In genomic region chr12:75878382-75878720, GRCh38 we compare ENCODE assay signal across 8 cellular contexts.
A peak's percentile ranks its signal among the peaks of the same experiment; 100 is the strongest.
DNase-seq lines count a peak whose midpoint lies in the region; ATAC-seq and TF ChIP-seq lines count a peak whose summit lies in the region.
"Had no signal": no experiment of that assay in that cellular context is flagged by ENCODE, and none has a peak within 500 bp of the region (broad histone marks: within the 10 kb centered on the region; RNA-seq: fewer than 3 reads in every experiment).

No MANE protein-coding gene starts in this region.

- no peak overlapping the region for H3K4me3 Mint-ChIP-seq in stimulated activated effector memory CD8-positive, alpha-beta T cell treated with anti-CD3 and anti-CD28 coated beads, Interleukin-12 subunit alpha, Interleukin-12 subunit beta, amount 100 ng/mL, for 72 hours

- H3K27ac Mint-ChIP-seq in stimulated activated effector memory CD8-positive, alpha-beta T cell treated with anti-CD3 and anti-CD28 coated beads, Interleukin-12 subunit alpha, Interleukin-12 subunit beta, amount 100 ng/mL, for 72 hours: no peak overlapping the region

- intact Hi-C loops in right lobe of liver (cut with DNase I): no loop called here

- no peaks in the 10 kb centered on the region for H3K4me1 Mint-ChIP-seq in stimulated activated effector memory CD8-positive, alpha-beta T cell treated with anti-CD3 and anti-CD28 coated beads, Interleukin-12 subunit alpha, Interleukin-12 subunit beta, amount 100 ng/mL, for 72 hours

- H3K36me3 Mint-ChIP-seq in stimulated activated effector memory CD8-positive, alpha-beta T cell treated with anti-CD3 and anti-CD28 coated beads, Interleukin-12 subunit alpha, Interleukin-12 subunit beta, amount 100 ng/mL, for 72 hours: no peaks in the 10 kb centered on the region

- H3K4me3 ChIP-seq in RWPE2 (ENCODE audit: severe bottlenecking): no peak overlapping the region
- H3K4me3 ChIP-seq in right lobe of liver: peak overlapping the region in 1 of 3 donors; percentile 4
- peak overlapping the region; percentile 61 for H3K4me3 ChIP-seq in thoracic aorta

- no peak for TF ChIP-seq POLR2A in right lobe of liver (IDR thresholded peaks at IDR 0.05)

- peak overlapping the region; percentile 37 for H3K27ac ChIP-seq in RWPE2 (ENCODE audit: poor library complexity, severe bottlenecking)
- H3K27ac ChIP-seq in right lobe of liver: no peak overlapping the region
- H3K27ac ChIP-seq in thoracic aorta: no peak overlapping the region

- ATAC-seq in RWPE2 (ENCODE audit: low read depth) (peak; percentile 70; the same call in 2 of the 3 replicates), right lobe of liver (peak; percentile 67 to 79 (median 71)), thoracic aorta (ENCODE audit: insufficient number of reproducible peaks, low FRiP score, low read depth) (no peak)
- no peak for ATAC-seq in stimulated activated effector memory CD8-positive, alpha-beta T cell treated with anti-CD3 and anti-CD28 coated beads, Interleukin-12 subunit alpha, Interleukin-12 subunit beta, amount 100 ng/mL, for 72 hours

- H3K27me3 ChIP-seq in RWPE2 (ENCODE audit: insufficient read depth, poor library complexity, severe bottlenecking) (no peaks in the 10 kb centered on the region), right lobe of liver (no peaks in the 10 kb centered on the region), thoracic aorta (replicated peaks; ENCODE audit: insufficient read depth) (no peaks in the 10 kb centered on the region)

- WGBS in right lobe of liver (ENCODE audit: insufficient coverage, low coverage, low lambda C conversion rate, missing lambda C conversion rate): 25% methylated on average over 5 of the region's 5 CpGs

- H3K9me3 Mint-ChIP-seq in stimulated activated effector memory CD8-positive, alpha-beta T cell treated with anti-CD3 and anti-CD28 coated beads, Interleukin-12 subunit alpha, Interleukin-12 subunit beta, amount 100 ng/mL, for 72 hours: no peaks in the 10 kb centered on the region

- DNase-seq in RWPE2 (ENCODE audit: low spot score): no peak
- peak; percentile 67 for DNase-seq in dermis blood vessel endothelial cell
- DNase-seq in right lobe of liver: no peak
- DNase-seq in thoracic aorta (ENCODE audit: low spot score): no peak
- no peak for DNase-seq in NCI-H1436 (lab: John Stamatoyannopoulos, UW)
- no peak for DNase-seq in SKM-1 (lab: John Stamatoyannopoulos, UW; ENCODE audit: unreplicated experiment)
- DNase-seq in stimulated activated effector memory CD8-positive, alpha-beta T cell treated with anti-CD3 and anti-CD28 coated beads, Interleukin-12 subunit alpha, Interleukin-12 subunit beta, amount 100 ng/mL, for 72 hours (ENCODE audit: low spot score in 2 of 2): no peak
- DNase-seq: posterior cingulate gyrus had no signal

- TF ChIP-seq CTCF in RWPE2 (IDR thresholded peaks at IDR 0.05; ENCODE audit: poor library complexity, severe bottlenecking): no peak
- no peak for TF ChIP-seq CTCF in right lobe of liver (IDR thresholded peaks at IDR 0.05)
- TF ChIP-seq CTCF in thoracic aorta (IDR thresholded peaks at IDR 0.05): no peak

- H3K4me1 ChIP-seq in RWPE2 (ENCODE audit: insufficient read depth, poor library complexity, severe bottlenecking) (peaks cover 24% of the 10 kb centered on the region), right lobe of liver (peaks cover 0 to 13% (median 0%) of the 10 kb centered on the region in 4 donors), thoracic aorta (ENCODE audit: control insufficient read depth in 1 of 2, low read depth in 2 of 2) (peaks cover 0 to 29% of the 10 kb centered on the region in 2 donors)

- H3K9me3 ChIP-seq in RWPE2 (ENCODE audit: severe bottlenecking) (no peaks in the 10 kb centered on the region), right lobe of liver (no peaks in the 10 kb centered on the region), thoracic aorta (no peaks in the 10 kb centered on the region)

- H3K36me3 ChIP-seq in RWPE2 (ENCODE audit: low read depth) (no peaks in the 10 kb centered on the region), right lobe of liver (no peaks in the 10 kb centered on the region), thoracic aorta (no peaks in the 10 kb centered on the region)

Comparison
In these comparisons a context has a peak if more than half of its experiments do, and no peak if none do; other contexts are left out.
1. ATAC-seq: peak in RWPE2 (single experiment) and right lobe of liver (4 of 4); none in thoracic aorta (single experiment) and stimulated activated effector memory CD8-positive, alpha-beta T cell treated with anti-CD3 and anti-CD28 coated beads, Interleukin-12 subunit alpha, Interleukin-12 subunit beta, amount 100 ng/mL, for 72 hours (single experiment).